8 cellular contexts compared by ENCODE assay signal in genomic region chr19:46753420-46754155, GRCh38. TPM values are rescaled to one million over a fixed set of nuclear protein-coding genes. Genes with fewer than 3 reads are reported as not detected.
A peak's percentile ranks its signal among the peaks of the same experiment; 100 is the strongest.
DNase-seq lines count a peak whose midpoint lies in the region.

No MANE protein-coding gene starts in this region.

- H3K4me3 ChIP-seq in SJCRH30: no peak overlapping the region

- no peaks in the 10 kb centered on the region for H3K27me3 ChIP-seq in SJCRH30

- DNase-seq in DMS53 (lab: John Stamatoyannopoulos, UW): peak; percentile 82
- peak; percentile 70 for DNase-seq in KBM-7
- DNase-seq in SJCRH30: peak; percentile 47 to 65
- peak in 3 of 4 experiments; percentile 12 to 53 (median 43) for DNase-seq in activated naive CD4-positive, alpha-beta T cell (lab: John Stamatoyannopoulos, UW)
- DNase-seq in iPS-NIHi11 (ENCODE audit: low spot score): peak; percentile 78
- DNase-seq in stimulated activated CD4-positive, alpha-beta T cell treated with anti-CD3 and anti-CD28 coated beads, TNF-alpha, amount 100 ng/mL, for 4 hours (ENCODE audit: low read depth in 3 of 3): peak in 2 of 3 experiments; percentile 41
- no peak for DNase-seq in cortex of kidney (lab: John Stamatoyannopoulos, UW)
- no peak for DNase-seq in superior temporal gyrus (ENCODE audit: extremely low spot score)

- no peaks in the 10 kb centered on the region for H3K4me1 ChIP-seq in SJCRH30

- no peaks in the 10 kb centered on the region; the same call in 1 of the 2 replicates for H3K36me3 ChIP-seq in SJCRH30

- H3K9me3 ChIP-seq in SJCRH30 (replicated peaks): no peaks in the 10 kb centered on the region

- in situ Hi-C loops in KBM-7 (cut with MboI; ENCODE audit: low pct_unique_long_range_greater_than_20kb, low sequenced_read_pairs): no loop called here

- no peak overlapping the region for H3K27ac ChIP-seq in SJCRH30

RNA-seq across cellular contexts. Expression of gene STRN4, which starts 7.3 kb away (rescaled TPM):
- total RNA-seq in SJCRH30 (2014; rRNA removed; shearing (Covaris generic)): 75.3 and 80.6 TPM in 2 replicates

RNA-seq across cellular contexts. Expression of gene FKRP, which starts 7.7 kb away (rescaled TPM):
- total RNA-seq in SJCRH30 (2014; rRNA removed; shearing (Covaris generic)): 15.6 and 17.8 TPM in 2 replicates

RNA-seq across cellular contexts. Expression of gene SLC1A5, which starts 34.8 kb away (rescaled TPM):
- 66.3 and 71.6 TPM in 2 replicates for total RNA-seq in SJCRH30 (2014; rRNA removed; shearing (Covaris generic))

RNA-seq across cellular contexts. Expression of gene PRKD2, which starts 36.7 kb away (rescaled TPM):
- 7.7 and 7.8 TPM in 2 replicates for total RNA-seq in SJCRH30 (2014; rRNA removed; shearing (Covaris generic))

Comparison
In these comparisons a context has a peak if more than half of its experiments do, and no peak if none do; other contexts are left out.
1. DNase-seq: peak in DMS53 (single experiment), KBM-7 (single experiment), SJCRH30 (2 of 2), activated naive CD4-positive, alpha-beta T cell (3 of 4), iPS-NIHi11 (single experiment) and stimulated activated CD4-positive, alpha-beta T cell treated with anti-CD3 and anti-CD28 coated beads, TNF-alpha, amount 100 ng/mL, for 4 hours (2 of 3); none in cortex of kidney (single experiment) and superior temporal gyrus (single experiment).